1 cellular context compared by ENCODE assay signal in genomic region chr11:9765320-9766101, GRCh38.
TF ChIP-seq lines count a peak whose summit lies in the region.

No MANE protein-coding gene starts in this region.

TF ChIP-seq in K562, 482 proteins besides CTCF, POLR2A, EP300 and RAD21 (continued from another document):
- TF ChIP-seq, protein P1, sequence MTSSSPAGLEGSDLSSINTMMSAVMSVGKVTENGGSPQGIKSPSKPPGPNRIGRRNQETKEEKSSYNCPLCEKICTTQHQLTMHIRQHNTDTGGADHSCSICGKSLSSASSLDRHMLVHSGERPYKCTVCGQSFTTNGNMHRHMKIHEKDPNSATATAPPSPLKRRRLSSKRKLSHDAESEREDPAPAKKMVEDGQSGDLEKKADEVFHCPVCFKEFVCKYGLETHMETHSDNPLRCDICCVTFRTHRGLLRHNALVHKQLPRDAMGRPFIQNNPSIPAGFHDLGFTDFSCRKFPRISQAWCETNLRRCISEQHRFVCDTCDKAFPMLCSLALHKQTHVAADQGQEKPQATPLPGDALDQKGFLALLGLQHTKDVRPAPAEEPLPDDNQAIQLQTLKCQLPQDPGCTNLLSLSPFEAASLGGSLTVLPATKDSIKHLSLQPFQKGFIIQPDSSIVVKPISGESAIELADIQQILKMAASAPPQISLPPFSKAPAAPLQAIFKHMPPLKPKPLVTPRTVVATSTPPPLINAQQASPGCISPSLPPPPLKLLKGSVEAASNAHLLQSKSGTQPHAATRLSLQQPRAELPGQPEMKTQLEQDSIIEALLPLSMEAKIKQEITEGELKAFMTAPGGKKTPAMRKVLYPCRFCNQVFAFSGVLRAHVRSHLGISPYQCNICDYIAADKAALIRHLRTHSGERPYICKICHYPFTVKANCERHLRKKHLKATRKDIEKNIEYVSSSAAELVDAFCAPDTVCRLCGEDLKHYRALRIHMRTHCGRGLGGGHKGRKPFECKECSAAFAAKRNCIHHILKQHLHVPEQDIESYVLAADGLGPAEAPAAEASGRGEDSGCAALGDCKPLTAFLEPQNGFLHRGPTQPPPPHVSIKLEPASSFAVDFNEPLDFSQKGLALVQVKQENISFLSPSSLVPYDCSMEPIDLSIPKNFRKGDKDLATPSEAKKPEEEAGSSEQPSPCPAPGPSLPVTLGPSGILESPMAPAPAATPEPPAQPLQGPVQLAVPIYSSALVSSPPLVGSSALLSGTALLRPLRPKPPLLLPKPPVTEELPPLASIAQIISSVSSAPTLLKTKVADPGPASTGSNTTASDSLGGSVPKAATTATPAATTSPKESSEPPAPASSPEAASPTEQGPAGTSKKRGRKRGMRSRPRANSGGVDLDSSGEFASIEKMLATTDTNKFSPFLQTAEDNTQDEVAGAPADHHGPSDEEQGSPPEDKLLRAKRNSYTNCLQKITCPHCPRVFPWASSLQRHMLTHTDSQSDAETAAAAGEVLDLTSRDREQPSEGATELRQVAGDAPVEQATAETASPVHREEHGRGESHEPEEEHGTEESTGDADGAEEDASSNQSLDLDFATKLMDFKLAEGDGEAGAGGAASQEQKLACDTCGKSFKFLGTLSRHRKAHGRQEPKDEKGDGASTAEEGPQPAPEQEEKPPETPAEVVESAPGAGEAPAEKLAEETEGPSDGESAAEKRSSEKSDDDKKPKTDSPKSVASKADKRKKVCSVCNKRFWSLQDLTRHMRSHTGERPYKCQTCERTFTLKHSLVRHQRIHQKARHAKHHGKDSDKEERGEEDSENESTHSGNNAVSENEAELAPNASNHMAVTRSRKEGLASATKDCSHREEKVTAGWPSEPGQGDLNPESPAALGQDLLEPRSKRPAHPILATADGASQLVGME (CRISPR knock-in tag; IDR thresholded peaks at IDR 0.05): no peak
- TF ChIP-seq, protein P2, sequence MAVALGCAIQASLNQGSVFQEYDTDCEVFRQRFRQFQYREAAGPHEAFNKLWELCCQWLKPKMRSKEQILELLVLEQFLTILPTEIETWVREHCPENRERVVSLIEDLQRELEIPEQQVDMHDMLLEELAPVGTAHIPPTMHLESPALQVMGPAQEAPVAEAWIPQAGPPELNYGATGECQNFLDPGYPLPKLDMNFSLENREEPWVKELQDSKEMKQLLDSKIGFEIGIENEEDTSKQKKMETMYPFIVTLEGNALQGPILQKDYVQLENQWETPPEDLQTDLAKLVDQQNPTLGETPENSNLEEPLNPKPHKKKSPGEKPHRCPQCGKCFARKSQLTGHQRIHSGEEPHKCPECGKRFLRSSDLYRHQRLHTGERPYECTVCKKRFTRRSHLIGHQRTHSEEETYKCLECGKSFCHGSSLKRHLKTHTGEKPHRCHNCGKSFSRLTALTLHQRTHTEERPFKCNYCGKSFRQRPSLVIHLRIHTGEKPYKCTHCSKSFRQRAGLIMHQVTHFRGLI (CRISPR knock-in tag; IDR thresholded peaks at IDR 0.05): no peak
- TF ChIP-seq U2AF2 (optimal IDR thresholded peaks at IDR 0.05; ENCODE audit: low read depth, low read length) (no peak), ZBTB40 (IDR thresholded peaks at IDR 0.05) (no peak), ZBTB40 (CRISPR knock-in tag; IDR thresholded peaks at IDR 0.05) (no peak), SIN3A (IDR thresholded peaks at IDR 0.05; ENCODE audit: borderline replicate concordance in 2 of 2, control insufficient read depth in 1 of 2, low read depth in 2 of 2, low read length in 2 of 2) (no peak)
TF ChIP-seq in K562: peak in this region for 0.
